In the genomic region with DNA sequence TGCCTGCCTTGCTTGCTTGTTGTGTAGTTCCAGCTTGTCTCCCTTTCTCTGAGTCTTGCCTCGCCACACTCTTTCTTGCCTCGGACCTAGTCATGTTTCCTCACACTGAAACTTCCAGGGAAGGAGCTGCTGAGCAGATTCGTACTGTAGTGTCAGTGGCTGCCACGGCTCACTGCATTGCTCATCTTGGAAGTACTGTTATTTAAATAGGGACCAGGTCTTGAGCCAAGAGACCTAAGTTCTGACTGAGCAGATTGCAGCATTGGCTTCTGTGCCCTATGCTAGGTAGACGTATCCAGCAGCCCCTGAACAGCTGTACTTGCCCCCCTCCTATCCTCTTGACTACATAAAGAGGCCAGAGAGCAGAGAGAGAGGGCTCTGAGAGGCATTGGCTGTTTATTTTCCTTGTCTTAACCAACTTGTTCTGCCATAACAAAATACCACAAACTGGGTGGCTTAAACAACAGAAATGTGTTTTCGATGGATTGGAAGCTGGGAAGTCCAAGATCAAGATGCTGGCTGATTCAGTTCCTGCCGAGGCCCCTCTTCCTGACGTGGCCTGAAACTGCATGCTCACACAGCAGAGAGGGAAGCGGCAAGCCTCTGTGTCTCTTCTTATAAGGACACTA, we compare ENCODE assay signal across 21 cellular contexts. TPM values are rescaled to one million over a fixed set of nuclear protein-coding genes. Genes with fewer than 3 reads are reported as not detected.
"Had no signal": no experiment of that assay in that cellular context is flagged by ENCODE, and none has a peak within 500 bp of the region (broad histone marks: within the 10 kb centered on the region; RNA-seq: fewer than 3 reads in every experiment).

No MANE protein-coding gene starts in this region.

- H3K4me1 Mint-ChIP-seq: activated B cell treated with CpG ODN at 0.5 μM for 24 hours, memory B cell had no signal

- H3K9me3 ChIP-seq: testis had no signal

- H3K4me3 Mint-ChIP-seq: activated B cell treated with CpG ODN at 0.5 μM for 24 hours; activated CD4-positive, alpha-beta T cell treated with anti-CD3 and anti-CD28 coated beads, Interleukin-2, amount 10 ng/mL, durations not matched to agents 24 days and 14 days; activated CD8-positive, alpha-beta T cell treated with anti-CD3 and anti-CD28 coated beads, Interleukin-2, amount 10 ng/mL, durations not matched to agents 7 days and 5 days; activated naive CD8-positive, alpha-beta T cell; central memory CD8-positive, alpha-beta T cell; dendritic cell treated with granulocyte-macrophage colony-stimulating factor and Interleukin-4, amounts not matched to agents 40 ng/mL and 50 ng/mL, for 4 days; memory B cell; naive thymus-derived CD8-positive, alpha-beta T cell had no signal

- H3K4me3 ChIP-seq: body of pancreas, left ventricle myocardium inferior, stomach, testis, upper lobe of left lung had no signal

- H3K27me3 Mint-ChIP-seq: activated B cell treated with CpG ODN at 0.5 μM for 24 hours; activated CD4-positive, alpha-beta T cell treated with anti-CD3 and anti-CD28 coated beads, Interleukin-2, amount 10 ng/mL, durations not matched to agents 24 days and 14 days; activated naive CD8-positive, alpha-beta T cell; central memory CD8-positive, alpha-beta T cell; memory B cell; naive thymus-derived CD8-positive, alpha-beta T cell had no signal

- H3K9me3 Mint-ChIP-seq: central memory CD8-positive, alpha-beta T cell had no signal

- H3K4me1 ChIP-seq: body of pancreas, left ventricle myocardium inferior, parathyroid adenoma, testis had no signal

- H3K27me3 ChIP-seq: body of pancreas, stomach, testis, upper lobe of left lung had no signal

- H3K27ac ChIP-seq: body of pancreas, left ventricle myocardium inferior, parathyroid adenoma, stomach, testis, upper lobe of left lung had no signal

- DNase-seq: activated B cell treated with CpG ODN at 0.5 μM for 24 hours; activated CD4-positive, alpha-beta T cell treated with anti-CD3 and anti-CD28 coated beads, Interleukin-2, amount 10 ng/mL, durations not matched to agents 24 days and 14 days; activated CD8-positive, alpha-beta memory T cell treated with anti-CD3 and anti-CD28 coated beads, Interleukin-2, amount 50 U/mL, for 4 hours; activated CD8-positive, alpha-beta T cell treated with anti-CD3 and anti-CD28 coated beads, Interleukin-2, amount 10 ng/mL, durations not matched to agents 7 days and 5 days; activated gamma-delta T cell; activated T-cell treated with anti-CD3 and anti-CD28 coated beads, Interleukin-2, amount 50 U/mL, for 48 hours; amygdala; body of pancreas; hippocampal formation; left ventricle myocardium inferior; naive thymus-derived CD8-positive, alpha-beta T cell; stimulated activated CD4-positive, alpha-beta T cell treated with anti-CD3 and anti-CD28 coated beads, Interleukin-1b, Interleukin-23, amount 100 ng/mL, for 48 hours; stomach; T1000; testis; upper lobe of left lung had no signal

- H3K27ac Mint-ChIP-seq: activated B cell treated with CpG ODN at 0.5 μM for 24 hours; activated CD4-positive, alpha-beta T cell treated with anti-CD3 and anti-CD28 coated beads, Interleukin-2, amount 10 ng/mL, durations not matched to agents 24 days and 14 days; activated CD8-positive, alpha-beta T cell treated with anti-CD3 and anti-CD28 coated beads, Interleukin-2, amount 10 ng/mL, durations not matched to agents 7 days and 5 days; activated naive CD8-positive, alpha-beta T cell; dendritic cell treated with granulocyte-macrophage colony-stimulating factor and Interleukin-4, amounts not matched to agents 40 ng/mL and 50 ng/mL, for 4 days; memory B cell; naive thymus-derived CD8-positive, alpha-beta T cell had no signal

- ATAC-seq: activated CD8-positive, alpha-beta T cell treated with anti-CD3 and anti-CD28 coated beads, Interleukin-2, amount 10 ng/mL, durations not matched to agents 7 days and 5 days; body of pancreas; naive thymus-derived CD8-positive, alpha-beta T cell had no signal

RNA-seq across cellular contexts. Expression of a gene that starts 5.8 kb away (rescaled TPM):
- total RNA-seq: activated B cell treated with CpG ODN at 0.5 μM for 24 hours; activated CD4-positive, alpha-beta T cell treated with anti-CD3 and anti-CD28 coated beads, Interleukin-2, amount 10 ng/mL, durations not matched to agents 24 days and 14 days; activated CD8-positive, alpha-beta T cell treated with anti-CD3 and anti-CD28 coated beads, Interleukin-2, amount 10 ng/mL, durations not matched to agents 7 days and 5 days; naive thymus-derived CD8-positive, alpha-beta T cell had no signal
